ENCODE assay signal across 11 cellular contexts in the genomic region with DNA sequence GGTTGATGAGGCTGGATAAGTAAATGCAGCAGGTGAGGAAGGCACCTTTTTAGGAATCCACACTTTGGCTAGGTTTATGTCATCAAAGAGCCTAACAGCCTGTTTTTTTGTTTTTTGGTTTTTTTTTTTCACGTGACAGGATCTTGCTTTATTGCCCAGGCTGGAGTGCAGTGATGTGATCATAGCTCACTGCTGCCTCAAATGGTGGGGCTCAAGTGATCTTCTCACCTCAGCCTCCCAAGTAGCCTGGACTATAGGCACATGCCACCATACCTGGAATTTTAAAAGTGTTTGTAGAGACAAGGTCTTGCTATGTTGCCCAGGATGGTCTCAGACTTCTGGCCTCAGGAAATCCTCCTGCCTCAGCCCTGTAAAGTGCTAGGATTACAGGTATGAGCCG. TPM values are rescaled to one million over a fixed set of nuclear protein-coding genes. Genes with fewer than 3 reads are reported as not detected.
"Had no signal": no experiment of that assay in that cellular context is flagged by ENCODE, and none has a peak within 500 bp of the region (broad histone marks: within the 10 kb centered on the region; RNA-seq: fewer than 3 reads in every experiment).

No MANE protein-coding gene starts in this region.

- H3K4me2 ChIP-seq: KMS-11 had no signal

- H2AFZ ChIP-seq: GM23248 had no signal

- DNase-seq: GM23248, GOT3, H7, HFFc6, Karpas-422, KBM-7 had no signal

- H3K4me3 Mint-ChIP-seq: HFFc6, IgD-negative memory B cell had no signal

- H3K36me3 Mint-ChIP-seq: IgD-negative memory B cell had no signal

- H3K4me3 ChIP-seq: GM23248, HAP-1 had no signal

- H3K9ac ChIP-seq: GM23248, KMS-11 had no signal

- H3K36me3 ChIP-seq: HAP-1 had no signal

- H3K27ac ChIP-seq: GM23248, HL-60, KMS-11 had no signal

- H3K4me1 Mint-ChIP-seq: IgD-negative memory B cell had no signal

- H3K9me3 Mint-ChIP-seq: HFFc6 had no signal

- H3K27ac Mint-ChIP-seq: HFFc6, IgD-negative memory B cell had no signal

- H3K4me1 ChIP-seq: HAP-1 had no signal

- H3K9me3 ChIP-seq: HAP-1 had no signal

RNA-seq across cellular contexts. Expression of gene ZNF334, which starts 36.1 kb away (rescaled TPM):
- total RNA-seq: HT1080 had no signal
- polyA plus RNA-seq: IgD-negative memory B cell had no signal
